Comparison of ENCODE assay signal across 8 cellular contexts in genomic region chr16:30377050-30377811, GRCh38. TPM values are rescaled to one million over a fixed set of nuclear protein-coding genes. Genes with fewer than 3 reads are reported as not detected.
DNase-seq lines count a peak whose midpoint lies in the region; ATAC-seq and TF ChIP-seq lines count a peak whose summit lies in the region.

No MANE protein-coding gene starts in this region.

- H3K36me3 ChIP-seq in heart left ventricle, result no peaks in the 10 kb centered on the region
- peaks cover 1% of the 10 kb centered on the region for H3K36me3 ChIP-seq in kidney epithelial cell (ENCODE audit: control insufficient read depth, insufficient read depth, low read length)
- no peaks in the 10 kb centered on the region for H3K36me3 ChIP-seq in thymus (ENCODE audit: control insufficient read depth, insufficient read depth)

- no peak for TF ChIP-seq CTCF in heart left ventricle (IDR thresholded peaks at IDR 0.05)
- no peak for TF ChIP-seq CTCF in kidney epithelial cell (IDR thresholded peaks at IDR 0.05; ENCODE audit: insufficient read depth, low read length, poor library complexity, severe bottlenecking)

- H3K4me3 ChIP-seq in heart left ventricle, result peak overlapping the region; percentile 45 to 82 (median 70)
- H3K4me3 ChIP-seq in kidney epithelial cell (ENCODE audit: low read depth, low read length), result peak overlapping the region; percentile 83
- H3K4me3 ChIP-seq in thymus (ENCODE audit: low read length), result peak overlapping the region; percentile 57

- H3K4me1 ChIP-seq in heart left ventricle, result peaks cover 0 to 34% (median 16%) of the 10 kb centered on the region in 12 donors
- peaks cover 41% of the 10 kb centered on the region for H3K4me1 ChIP-seq in thymus (ENCODE audit: control insufficient read depth, insufficient read depth, low read length)

- intact Hi-C loops in heart left ventricle (cut with DNase I) (no loop called here), left ventricle myocardium superior (cut with micrococcal nuclease) (no loop called here)
- intact Hi-C loops in activated T-helper 2 cell treated with anti-CD3 and anti-CD28 coated beads, Interferon-gamma antibody, Interleukin-2, Interleukin-4, amounts not matched to agents 10 μg/mL and 5 μg/mL and 100 μg/mL, durations not matched to agents 14 hours and 24 hours and 36 hours (cut with micrococcal nuclease), result loop anchor here (5.0 to 10.0 kb wide), 2 partner anchors 95 to 572 kb away; partner anchors contain the start of genes ITGAL and MAZ

- WGBS in heart left ventricle, 4 donors, result 46 to 50% (median 48%) methylated on average over 27 to 29 of the region's 29 CpGs
- 42% methylated on average over 29 of the region's 29 CpGs for WGBS in thymus

- H3K27ac Mint-ChIP-seq in activated T-helper 2 cell treated with anti-CD3 and anti-CD28 coated beads, Interferon-gamma antibody, Interleukin-2, Interleukin-4, amounts not matched to agents 10 μg/mL and 5 μg/mL and 100 μg/mL, durations not matched to agents 14 hours and 24 hours and 36 hours, result peak overlapping the region; percentile 99

- H3K4me3 Mint-ChIP-seq in activated T-helper 2 cell treated with anti-CD3 and anti-CD28 coated beads, Interferon-gamma antibody, Interleukin-2, Interleukin-4, amounts not matched to agents 10 μg/mL and 5 μg/mL and 100 μg/mL, durations not matched to agents 14 hours and 24 hours and 36 hours (ENCODE audit: low read depth), result peak overlapping the region; percentile 81

- TF ChIP-seq POLR2A in heart left ventricle (IDR thresholded peaks at IDR 0.05), result no peak

- peak overlapping the region; percentile 97 to 100 (median 99) for H3K27ac ChIP-seq in heart left ventricle
- peak overlapping the region; percentile 92 for H3K27ac ChIP-seq in thymus (ENCODE audit: low read depth)

- H3K9me3 ChIP-seq in heart left ventricle (no peaks in the 10 kb centered on the region), thymus (ENCODE audit: control insufficient read depth) (peaks cover 2% of the 10 kb centered on the region)

- no peaks in the 10 kb centered on the region for H3K9me3 Mint-ChIP-seq in activated T-helper 2 cell treated with anti-CD3 and anti-CD28 coated beads, Interferon-gamma antibody, Interleukin-2, Interleukin-4, amounts not matched to agents 10 μg/mL and 5 μg/mL and 100 μg/mL, durations not matched to agents 14 hours and 24 hours and 36 hours

- H3K4me1 Mint-ChIP-seq in activated T-helper 2 cell treated with anti-CD3 and anti-CD28 coated beads, Interferon-gamma antibody, Interleukin-2, Interleukin-4, amounts not matched to agents 10 μg/mL and 5 μg/mL and 100 μg/mL, durations not matched to agents 14 hours and 24 hours and 36 hours (ENCODE audit: low read depth), result peaks cover 33% of the 10 kb centered on the region

- ATAC-seq in heart left ventricle (no peak), left ventricle myocardium superior (no peak), HG03378 (IDR thresholded peaks at IDR 0.05; ENCODE audit: unreplicated experiment) (no peak), HG03135 (IDR thresholded peaks at IDR 0.05; ENCODE audit: unreplicated experiment) (no peak)

- DNase-seq in heart left ventricle (peak in 1 of 5 donors; percentile 34), left ventricle myocardium superior (no peak), kidney epithelial cell (ENCODE audit: low read depth) (no peak), GM03348 (ENCODE audit: low spot score) (no peak)
- no peak for DNase-seq in activated T-helper 2 cell treated with anti-CD3 and anti-CD28 coated beads, Interferon-gamma antibody, Interleukin-2, Interleukin-4, amounts not matched to agents 10 μg/mL and 5 μg/mL and 100 μg/mL, durations not matched to agents 14 hours and 24 hours and 36 hours (ENCODE audit: low spot score)

- H3K27me3 ChIP-seq in heart left ventricle (no peaks in the 10 kb centered on the region), kidney epithelial cell (ENCODE audit: control insufficient read depth, insufficient read depth, low read length) (no peaks in the 10 kb centered on the region), thymus (ENCODE audit: control insufficient read depth, insufficient read depth) (no peaks in the 10 kb centered on the region)

- peaks cover 29% of the 10 kb centered on the region for H3K36me3 Mint-ChIP-seq in activated T-helper 2 cell treated with anti-CD3 and anti-CD28 coated beads, Interferon-gamma antibody, Interleukin-2, Interleukin-4, amounts not matched to agents 10 μg/mL and 5 μg/mL and 100 μg/mL, durations not matched to agents 14 hours and 24 hours and 36 hours (ENCODE audit: low read depth)

- no peaks in the 10 kb centered on the region for H3K27me3 Mint-ChIP-seq in activated T-helper 2 cell treated with anti-CD3 and anti-CD28 coated beads, Interferon-gamma antibody, Interleukin-2, Interleukin-4, amounts not matched to agents 10 μg/mL and 5 μg/mL and 100 μg/mL, durations not matched to agents 14 hours and 24 hours and 36 hours (ENCODE audit: low read depth)

RNA-seq across cellular contexts. Expression of gene MYL11, which starts 2.6 kb away (rescaled TPM):
- not detected for total RNA-seq in heart left ventricle
- not detected for polyA plus RNA-seq in heart left ventricle
- total RNA-seq in left ventricle myocardium superior, result not detected
- total RNA-seq in activated T-helper 2 cell treated with anti-CD3 and anti-CD28 coated beads, Interferon-gamma antibody, Interleukin-2, Interleukin-4, amounts not matched to agents 10 μg/mL and 5 μg/mL and 100 μg/mL, durations not matched to agents 14 hours and 24 hours and 36 hours, result 3.4 and 4.3 TPM in 2 replicates
- total RNA-seq in kidney epithelial cell, result not detected in 2 replicates
- polyA plus RNA-seq in thymus, result 12.5 TPM

RNA-seq across cellular contexts. Expression of gene SEPTIN1, which starts 5.1 kb away (rescaled TPM):
- total RNA-seq in heart left ventricle (1 to 10 TPM in 6 of 9 donors, under 1 TPM in 2, not detected in 1; 0.67 to 9.2 (median 1.5) TPM), left ventricle myocardium superior (2.5 TPM), kidney epithelial cell (0.38 and 0.62 TPM in 2 replicates)
- polyA plus RNA-seq in heart left ventricle (1 to 10 TPM in 1 of 2 donors, under 1 TPM in 1; 0.44 to 2.4 TPM), thymus (337 TPM)
- total RNA-seq in activated T-helper 2 cell treated with anti-CD3 and anti-CD28 coated beads, Interferon-gamma antibody, Interleukin-2, Interleukin-4, amounts not matched to agents 10 μg/mL and 5 μg/mL and 100 μg/mL, durations not matched to agents 14 hours and 24 hours and 36 hours, result 169 and 173 TPM in 2 replicates

RNA-seq across cellular contexts. Expression of gene TBC1D10B, which starts 6.9 kb away (rescaled TPM):
- 10 to 100 TPM; 16.9 to 33.2 (median 24.2) TPM for total RNA-seq in heart left ventricle
- polyA plus RNA-seq in heart left ventricle, result 10 to 100 TPM; 18.1 to 40.0 TPM
- 26.4 TPM for total RNA-seq in left ventricle myocardium superior
- 63.4 and 64.4 TPM in 2 replicates for total RNA-seq in activated T-helper 2 cell treated with anti-CD3 and anti-CD28 coated beads, Interferon-gamma antibody, Interleukin-2, Interleukin-4, amounts not matched to agents 10 μg/mL and 5 μg/mL and 100 μg/mL, durations not matched to agents 14 hours and 24 hours and 36 hours
- total RNA-seq in kidney epithelial cell, result 47.0 and 51.9 TPM in 2 replicates
- 25.0 TPM for polyA plus RNA-seq in thymus

RNA-seq across cellular contexts. Expression of gene ZNF48, which starts 18.0 kb away (rescaled TPM):
- total RNA-seq in heart left ventricle, result 10 to 100 TPM in 1 of 9 donors, 1 to 10 TPM in 8; 4.1 to 10.3 (median 5.9) TPM
- 10 to 100 TPM in 1 of 2 donors, 1 to 10 TPM in 1; 3.1 to 11.0 TPM for polyA plus RNA-seq in heart left ventricle
- 5.2 TPM for total RNA-seq in left ventricle myocardium superior
- 13.4 TPM in 2 replicates for total RNA-seq in activated T-helper 2 cell treated with anti-CD3 and anti-CD28 coated beads, Interferon-gamma antibody, Interleukin-2, Interleukin-4, amounts not matched to agents 10 μg/mL and 5 μg/mL and 100 μg/mL, durations not matched to agents 14 hours and 24 hours and 36 hours
- total RNA-seq in kidney epithelial cell, result 24.4 and 27.4 TPM in 2 replicates
- polyA plus RNA-seq in thymus, result 5.9 TPM

RNA-seq across cellular contexts. Expression of gene CD2BP2, which starts 22.1 kb away (rescaled TPM):
- total RNA-seq in heart left ventricle (10 to 100 TPM; 21.5 to 54.5 (median 39.8) TPM), left ventricle myocardium superior (29.3 TPM), kidney epithelial cell (82.1 and 107 TPM in 2 replicates)
- polyA plus RNA-seq in heart left ventricle (10 to 100 TPM; 21.9 to 51.9 TPM), thymus (48.0 TPM)
- total RNA-seq in activated T-helper 2 cell treated with anti-CD3 and anti-CD28 coated beads, Interferon-gamma antibody, Interleukin-2, Interleukin-4, amounts not matched to agents 10 μg/mL and 5 μg/mL and 100 μg/mL, durations not matched to agents 14 hours and 24 hours and 36 hours, result 80.1 and 84.5 TPM in 2 replicates

Comparison
In these comparisons a context has a peak if more than half of its experiments do, and no peak if none do; other contexts are left out.
1. RNA of gene SEPTIN1, which starts 5.1 kb away (total RNA-seq): 169 to 173 TPM in activated T-helper 2 cell treated with anti-CD3 and anti-CD28 coated beads, Interferon-gamma antibody, Interleukin-2, Interleukin-4, amounts not matched to agents 10 μg/mL and 5 μg/mL and 100 μg/mL, durations not matched to agents 14 hours and 24 hours and 36 hours; 2.5 TPM in left ventricle myocardium superior (single experiment), 0.67 to 9.2 TPM in heart left ventricle and 0.38 to 0.62 TPM in kidney epithelial cell; every median in the first group is over 10 times any median in the second.
2. Peak in every context shown above with its lines, with median percentiles within 50 percentile points of each other: H3K4me3 ChIP-seq.